Comparison of ENCODE assay signal across 29 cellular contexts in the genomic region with DNA sequence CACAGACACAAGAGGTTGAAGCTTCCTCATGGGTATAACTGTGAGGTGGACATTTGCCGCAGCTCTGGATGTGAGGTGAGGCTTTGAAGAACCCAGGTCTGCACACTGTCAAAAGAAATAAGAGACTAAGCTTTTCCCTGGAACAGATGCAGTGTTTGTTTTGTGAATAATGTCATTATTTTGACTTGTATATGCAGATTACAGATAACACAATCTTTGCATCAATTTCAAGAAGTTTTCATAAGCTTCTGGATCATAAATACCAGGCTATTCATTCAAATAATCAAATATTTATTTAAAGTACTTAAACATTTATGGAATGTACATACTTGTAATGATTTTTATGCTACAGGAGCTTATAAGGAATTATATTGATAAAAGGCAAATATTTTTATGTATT.
"Had no signal": no experiment of that assay in that cellular context is flagged by ENCODE, and none has a peak within 500 bp of the region (broad histone marks: within the 10 kb centered on the region; RNA-seq: fewer than 3 reads in every experiment).

No MANE protein-coding gene starts in this region.

- H3K4me2 ChIP-seq: neural progenitor cell had no signal

- H3K9ac ChIP-seq: neural progenitor cell, parathyroid adenoma had no signal

- H3K4me1 ChIP-seq: neural progenitor cell, parathyroid adenoma, psoas muscle, right lobe of liver, sigmoid colon, suprapubic skin, testis, tibial artery, transverse colon, upper lobe of right lung, uterus had no signal

- H3K4me3 Mint-ChIP-seq: naive thymus-derived CD8-positive, alpha-beta T cell; nephron; neural progenitor cell; stimulated activated effector memory CD8-positive, alpha-beta T cell treated with anti-CD3 and anti-CD28 coated beads, Interleukin-12 subunit alpha, Interleukin-12 subunit beta, amount 100 ng/mL, for 72 hours; stimulated activated naive B cell treated with anti-CD40 and anti-IgM and Interleukin-4, amounts not matched to agents 10 μg/mL and 1 μg/mL and 100 μg/mL, for 72 hours; stimulated activated naive CD8-positive, alpha-beta T cell treated with anti-CD3 and anti-CD28 coated beads, Interleukin-15, Interleukin-2, amounts not matched to agents 100 ng/mL and 50 ng/mL, for 24 hours; type B pancreatic cell had no signal

- H3K9me3 Mint-ChIP-seq: nephron, neural progenitor cell, type B pancreatic cell had no signal

- H3K27ac Mint-ChIP-seq: naive thymus-derived CD8-positive, alpha-beta T cell; nephron; neural progenitor cell; progenitor cell of endocrine pancreas; stimulated activated effector memory CD8-positive, alpha-beta T cell treated with anti-CD3 and anti-CD28 coated beads, Interleukin-12 subunit alpha, Interleukin-12 subunit beta, amount 100 ng/mL, for 72 hours; stimulated activated naive B cell treated with anti-CD40 and anti-IgM and Interleukin-4, amounts not matched to agents 10 μg/mL and 1 μg/mL and 100 μg/mL, for 72 hours; stimulated activated naive CD8-positive, alpha-beta T cell treated with anti-CD3 and anti-CD28 coated beads, Interleukin-15, Interleukin-2, amounts not matched to agents 100 ng/mL and 50 ng/mL, for 24 hours; type B pancreatic cell had no signal

- H3K36me3 ChIP-seq: neural progenitor cell, ovary, right lobe of liver, sigmoid colon, suprapubic skin, tibial artery, transverse colon, upper lobe of right lung, uterus had no signal

- H3K27ac ChIP-seq: neural progenitor cell, ovary, parathyroid adenoma, psoas muscle, right lobe of liver, sigmoid colon, suprapubic skin, testis, tibial artery, transverse colon, upper lobe of right lung, uterus had no signal

- H3K36me3 Mint-ChIP-seq: naive thymus-derived CD8-positive, alpha-beta T cell; neural progenitor cell; stimulated activated effector memory CD8-positive, alpha-beta T cell treated with anti-CD3 and anti-CD28 coated beads, Interleukin-12 subunit alpha, Interleukin-12 subunit beta, amount 100 ng/mL, for 72 hours; stimulated activated naive B cell treated with anti-CD40 and anti-IgM and Interleukin-4, amounts not matched to agents 10 μg/mL and 1 μg/mL and 100 μg/mL, for 72 hours; type B pancreatic cell had no signal

- H3K27me3 ChIP-seq: neural progenitor cell, ovary, right lobe of liver, sigmoid colon, suprapubic skin, testis, tibial artery, transverse colon, upper lobe of right lung, uterus had no signal

- H3K4me3 ChIP-seq: neural progenitor cell, ovary, psoas muscle, right lobe of liver, sigmoid colon, suprapubic skin, testis, tibial artery, transverse colon, upper lobe of right lung, uterus had no signal

- ATAC-seq: naive thymus-derived CD8-positive, alpha-beta T cell; psoas muscle; right cardiac atrium; right lobe of liver; stimulated activated effector memory CD8-positive, alpha-beta T cell treated with anti-CD3 and anti-CD28 coated beads, Interleukin-12 subunit alpha, Interleukin-12 subunit beta, amount 100 ng/mL, for 72 hours; stimulated activated naive B cell treated with anti-CD40 and anti-IgM and Interleukin-4, amounts not matched to agents 10 μg/mL and 1 μg/mL and 100 μg/mL, for 72 hours; upper lobe of right lung had no signal

- H3K79me2 ChIP-seq: parathyroid adenoma had no signal

- H3K9me3 ChIP-seq: ovary, psoas muscle, right lobe of liver, sigmoid colon, suprapubic skin, testis, tibial artery, transverse colon, upper lobe of right lung, uterus had no signal

- DNase-seq: naive thymus-derived CD8-positive, alpha-beta T cell; occipital lobe; ovary; posterior cingulate gyrus; psoas muscle; right cardiac atrium; right lobe of liver; sigmoid colon; small intestine; stimulated activated CD4-positive, alpha-beta T cell treated with anti-CD3 and anti-CD28 coated beads, Interleukin-15, amount 100 ng/mL, for 24 hours; stimulated activated CD4-positive, alpha-beta T cell treated with anti-CD3 and anti-CD28 coated beads, Interleukin-2, amount 100 ng/mL, for 24 hours; stimulated activated CD4-positive, alpha-beta T cell treated with anti-CD3 and anti-CD28 coated beads, Interleukin-2, amount 100 ng/mL, for 48 hours; stimulated activated CD4-positive, alpha-beta T cell treated with anti-CD3 and anti-CD28 coated beads, Interleukin-4, amount 100 ng/mL, for 24 hours; stimulated activated naive B cell treated with anti-CD40 and anti-IgM and Interleukin-4, amounts not matched to agents 10 μg/mL and 1 μg/mL and 100 μg/mL, for 72 hours; stimulated activated naive CD4-positive, alpha-beta T cell treated with Interleukin-2 at 50 U/mL for 16 hours; substantia nigra; testis; tibial artery; transverse colon; upper lobe of right lung; uterus had no signal

- H2AFZ ChIP-seq: neural progenitor cell, parathyroid adenoma had no signal

- H3K27me3 Mint-ChIP-seq: naive thymus-derived CD8-positive, alpha-beta T cell; progenitor cell of endocrine pancreas; stimulated activated naive B cell treated with anti-CD40 and anti-IgM and Interleukin-4, amounts not matched to agents 10 μg/mL and 1 μg/mL and 100 μg/mL, for 72 hours; stimulated activated naive CD8-positive, alpha-beta T cell treated with anti-CD3 and anti-CD28 coated beads, Interleukin-15, Interleukin-2, amounts not matched to agents 100 ng/mL and 50 ng/mL, for 24 hours; type B pancreatic cell had no signal

- H3K4me1 Mint-ChIP-seq: naive thymus-derived CD8-positive, alpha-beta T cell; nephron; neural progenitor cell; stimulated activated effector memory CD8-positive, alpha-beta T cell treated with anti-CD3 and anti-CD28 coated beads, Interleukin-12 subunit alpha, Interleukin-12 subunit beta, amount 100 ng/mL, for 72 hours; stimulated activated naive B cell treated with anti-CD40 and anti-IgM and Interleukin-4, amounts not matched to agents 10 μg/mL and 1 μg/mL and 100 μg/mL, for 72 hours had no signal
